Comparison of ENCODE assay signal across 9 cellular contexts in genomic region chr11:44305643-44306468, GRCh38. TPM values are rescaled to one million over a fixed set of nuclear protein-coding genes. Genes with fewer than 3 reads are reported as not detected.
DNase-seq lines count a peak whose midpoint lies in the region; ATAC-seq, FAIRE-seq and TF ChIP-seq lines count a peak whose summit lies in the region.
"Had no signal": no experiment of that assay in that cellular context is flagged by ENCODE, and none has a peak within 500 bp of the region (broad histone marks: within the 10 kb centered on the region; RNA-seq: fewer than 3 reads in every experiment).

No MANE protein-coding gene starts in this region.

- H3K27me3 ChIP-seq in astrocyte (ENCODE audit: insufficient read depth, low read length) (peaks cover 85% of the 10 kb centered on the region), suprapubic skin (peaks cover 98% of the 10 kb centered on the region)

- peak; percentile 59 for DNase-seq in activated CD4-positive, alpha-beta T cell treated with anti-CD3 and anti-CD28 coated beads for 36 hours
- no peak for DNase-seq in activated CD4-positive, alpha-beta T cell treated with anti-CD3 and anti-CD28 coated beads, Interleukin-2, amount 50 U/mL, for 1 hour
- no peak for DNase-seq in astrocyte (ENCODE audit: low read depth)
- peak; percentile 29 to 59 for DNase-seq in lung microvascular endothelial cell (ENCODE audit: low read depth in 2 of 2)
- DNase-seq in suprapubic skin (ENCODE audit: low spot score in 2 of 2), result peak in 1 of 2 donors; percentile 58
- DNase-seq in GM12892 (ENCODE audit: insufficient read length), result no peak
- DNase-seq in DMS79 treated with DMSO at 0.1 percent for 48 hours (lab: John Stamatoyannopoulos, UW), result no peak
- DNase-seq in COR-L47 (lab: John Stamatoyannopoulos, UW), result no peak

- peaks cover 20% of the 10 kb centered on the region for H4K20me1 ChIP-seq in astrocyte (ENCODE audit: insufficient read depth, low read length)

- peaks cover 6% of the 10 kb centered on the region for H3K4me1 ChIP-seq in astrocyte (ENCODE audit: insufficient read depth, low read length)
- peaks cover 47% of the 10 kb centered on the region for H3K4me1 ChIP-seq in suprapubic skin

- H3K9ac ChIP-seq in astrocyte (ENCODE audit: low read length), result no peak overlapping the region

- TF ChIP-seq POLR2A in suprapubic skin (IDR thresholded peaks at IDR 0.05) (no peak), GM12892 (IDR thresholded peaks at IDR 0.05; ENCODE audit: low read depth, low read length) (no peak)

- CTCF ChIA-PET in activated CD4-positive, alpha-beta T cell treated with anti-CD3 and anti-CD28 coated beads for 36 hours (lab: Charles Lee), result no interaction called here

- peaks cover 28% of the 10 kb centered on the region for H3K4me1 Mint-ChIP-seq in activated CD4-positive, alpha-beta T cell treated with anti-CD3 and anti-CD28 coated beads for 36 hours
- H3K4me1 Mint-ChIP-seq in astrocyte (ENCODE audit: low read depth, unreplicated experiment), result peaks cover 5% of the 10 kb centered on the region

- POLR2A ChIA-PET in activated CD4-positive, alpha-beta T cell treated with anti-CD3 and anti-CD28 coated beads for 36 hours (lab: Charles Lee), result no interaction called here

- H3K27ac ChIP-seq in astrocyte (ENCODE audit: low read depth, low read length), result no peak overlapping the region
- no peak overlapping the region for H3K27ac ChIP-seq in suprapubic skin
- H3K27ac ChIP-seq: VCaP had no signal

- H3K4me2 ChIP-seq in astrocyte (ENCODE audit: low read length), result peak overlapping the region; percentile 85

- H3K9me3 ChIP-seq in astrocyte (ENCODE audit: insufficient read depth, low read depth, low read length) (no peaks in the 10 kb centered on the region), suprapubic skin (no peaks in the 10 kb centered on the region)

- H3K27ac Mint-ChIP-seq in activated CD4-positive, alpha-beta T cell treated with anti-CD3 and anti-CD28 coated beads for 36 hours, result no peak overlapping the region
- no peak overlapping the region for H3K27ac Mint-ChIP-seq in astrocyte (ENCODE audit: unreplicated experiment)

- H3K36me3 ChIP-seq in astrocyte (ENCODE audit: insufficient read depth, low read length), result no peaks in the 10 kb centered on the region
- no peaks in the 10 kb centered on the region for H3K36me3 ChIP-seq in suprapubic skin

- H3K9me3 Mint-ChIP-seq in activated CD4-positive, alpha-beta T cell treated with anti-CD3 and anti-CD28 coated beads for 36 hours (ENCODE audit: low read depth), result no peaks in the 10 kb centered on the region
- peaks cover 14% of the 10 kb centered on the region for H3K9me3 Mint-ChIP-seq in astrocyte (ENCODE audit: unreplicated experiment)

- H3K4me3 Mint-ChIP-seq in activated CD4-positive, alpha-beta T cell treated with anti-CD3 and anti-CD28 coated beads for 36 hours, result peak overlapping the region; percentile 69
- peak overlapping the region; percentile 60 for H3K4me3 Mint-ChIP-seq in astrocyte (ENCODE audit: unreplicated experiment)

- H3K4me3 ChIP-seq in astrocyte (ENCODE audit: insufficient read depth, low read depth, low read length), result peak overlapping the region; percentile 49
- peak overlapping the region; percentile 48 for H3K4me3 ChIP-seq in suprapubic skin

- 35% methylated on average over 13 of the region's 58 CpGs for WGBS in suprapubic skin

- no peaks in the 10 kb centered on the region for H3K36me3 Mint-ChIP-seq in activated CD4-positive, alpha-beta T cell treated with anti-CD3 and anti-CD28 coated beads for 36 hours (ENCODE audit: low read depth)
- H3K36me3 Mint-ChIP-seq in astrocyte (ENCODE audit: low read depth, unreplicated experiment), result no peaks in the 10 kb centered on the region

- peak overlapping the region; percentile 52 for H2AFZ ChIP-seq in astrocyte (ENCODE audit: low read depth, low read length)

- no peaks in the 10 kb centered on the region for H3K79me2 ChIP-seq in astrocyte (ENCODE audit: insufficient read depth, low read length)

- TF ChIP-seq EP300 in suprapubic skin (IDR thresholded peaks at IDR 0.05), result no peak

- intact Hi-C loops in activated CD4-positive, alpha-beta T cell treated with anti-CD3 and anti-CD28 coated beads for 36 hours (cut with DNase I, micrococcal nuclease), result loop anchor here (2.0 kb wide), 2 partner anchors 13 to 15 kb away; no protein-coding TSS in a partner anchor

- ATAC-seq in activated CD4-positive, alpha-beta T cell treated with anti-CD3 and anti-CD28 coated beads for 36 hours, result peak; percentile 44

- FAIRE-seq in astrocyte (lab: Jason Lieb, UNC) (no peak), GM12892 (lab: Jason Lieb, UNC) (no peak)

- H3K27me3 Mint-ChIP-seq in activated CD4-positive, alpha-beta T cell treated with anti-CD3 and anti-CD28 coated beads for 36 hours, result peaks cover 73% of the 10 kb centered on the region
- H3K27me3 Mint-ChIP-seq in astrocyte (ENCODE audit: low read depth, unreplicated experiment), result peaks cover 75% of the 10 kb centered on the region

- no peak for TF ChIP-seq CTCF in astrocyte (IDR thresholded peaks at IDR 0.05; ENCODE audit: insufficient read depth, low read depth, low read length)
- no peak for TF ChIP-seq CTCF in suprapubic skin (IDR thresholded peaks at IDR 0.05)

RNA-seq across cellular contexts. Expression of gene ALX4, which starts 4.1 kb away (rescaled TPM):
- total RNA-seq in activated CD4-positive, alpha-beta T cell treated with anti-CD3 and anti-CD28 coated beads for 36 hours, result not detected
- total RNA-seq in astrocyte, result not detected in 2 replicates
- total RNA-seq in lung microvascular endothelial cell, result not detected in 2 replicates
- 1 to 10 TPM in 1 of 4 donors, under 1 TPM in 2, not detected in 1; 0.21 to 1.1 (median 0.34) TPM for total RNA-seq in suprapubic skin
- not detected for polyA plus RNA-seq in GM12892 (2012; ENCODE audit: missing spikeins)

Comparison
In these comparisons a context has a peak if more than half of its experiments do, and no peak if none do; other contexts are left out.
1. DNase-seq: peak in activated CD4-positive, alpha-beta T cell treated with anti-CD3 and anti-CD28 coated beads for 36 hours (single experiment) and lung microvascular endothelial cell (2 of 2); none in activated CD4-positive, alpha-beta T cell treated with anti-CD3 and anti-CD28 coated beads, Interleukin-2, amount 50 U/mL, for 1 hour (single experiment), astrocyte (single experiment), GM12892 (single experiment), DMS79 treated with DMSO at 0.1 percent for 48 hours (single experiment) and COR-L47 (single experiment).